Comparison of ENCODE assay signal across 8 cellular contexts in the genomic region with DNA sequence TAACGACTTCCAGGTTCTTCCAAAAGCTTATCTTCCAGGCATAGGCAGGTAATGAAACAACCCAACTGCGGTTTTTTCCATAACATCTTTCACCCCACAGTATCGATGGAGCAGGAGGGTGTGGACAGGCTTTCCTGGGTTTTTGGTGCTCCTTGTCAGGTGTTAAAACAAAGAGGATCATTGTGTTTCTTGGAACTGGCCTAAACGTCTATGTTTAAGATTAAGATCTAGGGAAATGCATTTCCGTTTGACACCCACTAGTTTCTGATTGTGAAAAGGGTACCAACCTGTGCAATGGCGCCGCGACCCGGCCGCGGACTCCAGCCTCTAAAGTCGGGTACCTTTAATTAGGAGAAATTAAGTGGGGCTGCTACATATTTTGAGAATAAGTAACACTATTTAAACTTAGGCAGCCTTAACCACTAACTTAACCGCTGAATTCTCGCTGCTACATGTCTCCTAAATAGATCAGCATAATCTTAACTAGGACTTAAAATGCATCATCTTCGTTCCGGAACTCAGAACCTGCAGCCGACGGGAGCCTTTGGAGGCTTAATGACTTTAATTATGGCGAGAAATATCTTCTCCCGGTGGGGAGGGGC. TPM values are rescaled to one million over a fixed set of nuclear protein-coding genes. Genes with fewer than 3 reads are reported as not detected.
A peak's percentile ranks its signal among the peaks of the same experiment; 100 is the strongest.
DNase-seq lines count a peak whose midpoint lies in the region; ATAC-seq and TF ChIP-seq lines count a peak whose summit lies in the region.

No MANE protein-coding gene starts in this region.

- H3K4me1 Mint-ChIP-seq in naive B cell, result peaks cover 0 to 10% (median 8%) of the 10 kb centered on the region in 3 donors

- H3K4me3 Mint-ChIP-seq in naive B cell, result peak overlapping the region in 7 of 8 donors; percentile 53 to 87 (median 70)

- ATAC-seq in naive B cell (ENCODE audit: low read depth in 2 of 2) (no peak), GM19463 (IDR thresholded peaks at IDR 0.05; ENCODE audit: unreplicated experiment) (no peak)

- peak overlapping the region; percentile 27 for H3K4me3 ChIP-seq in LNCaP clone FGC (ENCODE audit: low read depth, low read length)

- DNase-seq in ACHN (peak; percentile 30), LNCaP clone FGC (ENCODE audit: low read depth) (no peak), dermis blood vessel endothelial cell (peak; percentile 34), naive B cell (no peak), NCI-H2196 treated with DMSO at 0.1 percent for 48 hours (lab: John Stamatoyannopoulos, UW; ENCODE audit: unreplicated experiment) (no peak), GM13977 (ENCODE audit: low spot score) (no peak), NCI-H1694 (lab: John Stamatoyannopoulos, UW) (no peak)

- no peaks in the 10 kb centered on the region for H3K9me3 Mint-ChIP-seq in naive B cell

- H3K27ac Mint-ChIP-seq in naive B cell, result no peak overlapping the region

- in situ Hi-C loops in ACHN (cut with HindIII; ENCODE audit: low pct_ligation_motif_present, low pct_unique_long_range_greater_than_20kb, low sequenced_read_pairs), result no loop called here
- in situ Hi-C loops in GM13977 (cut with MboI; ENCODE audit: low pct_unique_long_range_greater_than_20kb, low sequenced_read_pairs, unreplicated experiment), result loop anchor here (25.0 kb wide), 1 partner anchor 207 kb away; no protein-coding TSS in a partner anchor

- H3K36me3 Mint-ChIP-seq in naive B cell, result no peaks in the 10 kb centered on the region

- TF ChIP-seq CTCF in LNCaP clone FGC (IDR thresholded peaks at IDR 0.05; ENCODE audit: control insufficient read depth, extremely low read depth, insufficient read depth) (no peak), GM13977 (IDR thresholded peaks at IDR 0.05; ENCODE audit: extremely low read depth, insufficient read depth, missing control alignments) (no peak)

- peaks cover 52 to 73% (median 67%) of the 10 kb centered on the region in 3 donors for H3K27me3 Mint-ChIP-seq in naive B cell

RNA-seq across cellular contexts. Expression of a gene that starts 31.5 kb away (rescaled TPM):
- total RNA-seq in dermis blood vessel endothelial cell, result not detected in 2 replicates
- polyA plus RNA-seq in naive B cell (ENCODE audit: low read depth in 6 of 6), result not detected

RNA-seq across cellular contexts. Expression of a gene that starts 42.7 kb away (rescaled TPM):
- 0.56 and 0.68 TPM in 2 replicates for total RNA-seq in dermis blood vessel endothelial cell
- under 1 TPM in 2 of 6 donors, not detected in 4; 0.12 to 0.20 TPM for polyA plus RNA-seq in naive B cell (ENCODE audit: low read depth in 6 of 6)

Comparison
In these comparisons a context has a peak if more than half of its experiments do, and no peak if none do; other contexts are left out.
1. DNase-seq: peak in ACHN (single experiment) and dermis blood vessel endothelial cell (single experiment); none in LNCaP clone FGC (single experiment), naive B cell (single experiment), NCI-H2196 treated with DMSO at 0.1 percent for 48 hours (single experiment), GM13977 (single experiment) and NCI-H1694 (single experiment).